9 cellular contexts compared by ENCODE assay signal in the genomic region with DNA sequence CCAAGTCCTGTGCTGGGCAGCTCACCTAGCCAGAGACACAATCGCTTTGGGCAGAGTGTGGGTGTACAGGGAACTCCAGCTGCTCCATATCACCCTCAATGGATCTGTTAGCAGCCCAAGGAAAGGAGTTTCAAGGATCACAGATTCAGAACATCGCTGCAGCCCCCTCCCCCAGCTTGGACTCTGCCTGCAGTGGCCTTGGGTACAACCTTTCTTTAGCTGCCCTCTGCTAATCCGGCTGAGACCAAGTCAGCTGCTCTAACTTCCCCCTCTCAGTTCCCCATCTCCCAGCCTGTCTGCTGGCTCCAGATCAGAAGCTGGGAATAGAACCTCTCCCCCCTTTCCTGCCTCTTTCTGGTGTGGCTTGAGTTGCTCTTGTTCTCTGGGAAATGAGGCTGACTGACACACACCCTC. TPM values are rescaled to one million over a fixed set of nuclear protein-coding genes. Genes with fewer than 3 reads are reported as not detected.
A peak's percentile ranks its signal among the peaks of the same experiment; 100 is the strongest.
DNase-seq lines count a peak whose midpoint lies in the region; ATAC-seq and TF ChIP-seq lines count a peak whose summit lies in the region.
"Had no signal": no experiment of that assay in that cellular context is flagged by ENCODE, and none has a peak within 500 bp of the region (broad histone marks: within the 10 kb centered on the region; RNA-seq: fewer than 3 reads in every experiment).

No MANE protein-coding gene starts in this region.

- H3K27me3 ChIP-seq in DND-41 (ENCODE audit: insufficient read depth, low read length, poor library complexity): peaks cover 5% of the 10 kb centered on the region

- intact Hi-C loops in Right ventricle myocardium superior (cut with DNase I): loop anchor here (10.0 kb wide), 1 partner anchor 115 kb away; the partner anchor contains the start of gene UEVLD

- no peak overlapping the region for H3K4me3 ChIP-seq in DND-41 (ENCODE audit: low read depth in 1 of 2, low read length in 2 of 2)

- H3K79me2 ChIP-seq in DND-41 (ENCODE audit: insufficient read depth, low read length): no peaks in the 10 kb centered on the region

- H3K36me3 Mint-ChIP-seq in T-cell: no peaks in the 10 kb centered on the region

- no peak for TF ChIP-seq CTCF in DND-41 (IDR thresholded peaks at IDR 0.05; ENCODE audit: borderline replicate concordance, extremely low read depth, low read length, poor library complexity, severe bottlenecking)

- H3K9me3 Mint-ChIP-seq in T-cell: no peaks in the 10 kb centered on the region

- H4K20me1 ChIP-seq in DND-41 (ENCODE audit: insufficient read depth, low read length): no peaks in the 10 kb centered on the region; the same call in 1 of the 2 replicates

- H2AFZ ChIP-seq in DND-41 (ENCODE audit: low read depth, low read length): no peak overlapping the region

- no peak for ATAC-seq in DND-41 (ENCODE audit: insufficient read depth, low read depth)
- ATAC-seq in T-cell (replicated peaks in 1 of 4): no peak
- ATAC-seq in Right ventricle myocardium superior (ENCODE audit: poor library complexity): peak; percentile 24
- no peak for ATAC-seq in GM19397 (IDR thresholded peaks at IDR 0.05; ENCODE audit: unreplicated experiment)
- ATAC-seq in GM19452 (IDR thresholded peaks at IDR 0.05; ENCODE audit: unreplicated experiment): no peak
- ATAC-seq in HG03039 (IDR thresholded peaks at IDR 0.05; ENCODE audit: unreplicated experiment): no peak

- H3K27me3 Mint-ChIP-seq in T-cell: peaks cover 0 to 3% of the 10 kb centered on the region in 2 donors

- CTCF ChIA-PET in T-cell (lab: Charles Lee): no interaction called here

- peaks cover 21% of the 10 kb centered on the region for H3K4me1 ChIP-seq in DND-41 (ENCODE audit: insufficient read depth, low read length)

- peak overlapping the region; percentile 66 for H3K4me2 ChIP-seq in DND-41 (ENCODE audit: insufficient read depth, low read length)

- POLR2A ChIA-PET in T-cell (lab: Charles Lee): interaction anchor here in 1 of 2 donors (1.4 kb wide), 1 partner anchor 68 kb away, joined by 4 read pairs; no protein-coding TSS in a partner anchor

- H3K4me3 Mint-ChIP-seq in T-cell: peak overlapping the region; percentile 61 to 81 (median 77)

- no peaks in the 10 kb centered on the region for H3K36me3 ChIP-seq in DND-41 (ENCODE audit: insufficient read depth, low read length)

- H3K27ac ChIP-seq in DND-41 (ENCODE audit: low read length): no peak overlapping the region

- H3K27ac Mint-ChIP-seq in T-cell: peak overlapping the region; percentile 46 to 55

- no peaks in the 10 kb centered on the region for H3K9me3 ChIP-seq in DND-41 (ENCODE audit: insufficient read depth, low read length, severe bottlenecking)

- H3K4me1 Mint-ChIP-seq in T-cell: peaks cover 19 to 34% (median 25%) of the 10 kb centered on the region in 3 donors

- DNase-seq in DND-41 (no peak), T-cell (no peak), Right ventricle myocardium superior (no peak), pons (ENCODE audit: low spot score) (peak; percentile 81), NCI-H1092 (lab: John Stamatoyannopoulos, UW) (no peak)
- DNase-seq: activated effector memory CD4-positive, alpha-beta T cell treated with anti-CD3 and anti-CD28 coated beads, Interleukin-2, amount 50 U/mL, for 16 hours had no signal

- no peak overlapping the region for H3K9ac ChIP-seq in DND-41 (ENCODE audit: low read depth, low read length)

RNA-seq across cellular contexts. Expression of gene TMEM86A, which starts 1.3 kb away (rescaled TPM):
- total RNA-seq in T-cell (1 to 10 TPM; 2.5 to 6.8 (median 3.5) TPM), Right ventricle myocardium superior (4.3 TPM)

RNA-seq across cellular contexts. Expression of gene IGSF22, which starts 26.1 kb away (rescaled TPM):
- total RNA-seq in T-cell (1 to 10 TPM; 2.1 to 3.7 (median 2.8) TPM), Right ventricle myocardium superior (0.86 TPM)
